ENCODE assay signal across 8 cellular contexts in the genomic region with DNA sequence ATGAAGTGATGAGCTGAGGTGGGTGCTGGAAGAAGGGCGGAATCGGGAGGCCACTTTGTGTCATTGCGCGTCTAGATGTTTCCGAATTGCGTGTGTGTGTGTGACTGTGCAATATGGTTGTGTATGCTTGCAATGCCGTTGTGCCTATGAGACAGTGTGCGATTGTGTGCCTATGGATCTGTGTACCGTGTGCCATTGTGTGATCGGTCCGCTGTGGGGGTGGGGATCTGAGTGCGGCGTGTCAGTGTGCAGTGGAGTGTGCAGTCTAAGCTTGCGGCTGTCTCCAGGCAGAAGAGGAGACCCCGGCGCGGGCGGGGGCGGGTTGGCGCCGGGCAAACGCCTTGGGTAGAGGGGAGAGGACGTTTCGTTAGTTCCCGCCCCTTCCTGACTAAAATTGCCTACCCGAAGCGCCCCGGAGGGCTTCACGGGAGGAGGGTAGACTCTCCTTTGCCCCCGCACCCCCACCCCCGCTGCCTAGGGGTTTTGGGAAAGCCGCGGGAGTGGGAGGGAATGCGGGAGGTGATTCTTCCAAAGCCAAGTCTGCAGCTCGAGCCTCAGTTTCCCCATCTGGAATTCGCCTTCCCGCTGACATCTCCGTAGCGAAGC. TPM values are rescaled to one million over a fixed set of nuclear protein-coding genes. Genes with fewer than 3 reads are reported as not detected.
DNase-seq lines count a peak whose midpoint lies in the region; ATAC-seq and TF ChIP-seq lines count a peak whose summit lies in the region.

No MANE protein-coding gene starts in this region.

- H3K4me2 ChIP-seq in skeletal muscle satellite cell (ENCODE audit: low read length) = peak overlapping the region; percentile 93

- TF ChIP-seq CTCF in GM10266 (IDR thresholded peaks at IDR 0.05; ENCODE audit: control insufficient read depth, insufficient read depth, low read depth, missing control alignments) = no peak
- no peak for TF ChIP-seq CTCF in RWPE2 (IDR thresholded peaks at IDR 0.05; ENCODE audit: poor library complexity, severe bottlenecking)
- TF ChIP-seq CTCF in brain (conservative IDR thresholded peaks at IDR 0.05) = no peak

- H3K27me3 Mint-ChIP-seq in brain = peaks cover 4% of the 10 kb centered on the region

- no peaks in the 10 kb centered on the region for H3K27me3 ChIP-seq in RWPE2 (ENCODE audit: insufficient read depth, poor library complexity, severe bottlenecking)
- H3K27me3 ChIP-seq in iPS-18a (ENCODE audit: control insufficient read depth, insufficient read depth, low read length) = no peaks in the 10 kb centered on the region
- no peaks in the 10 kb centered on the region for H3K27me3 ChIP-seq in skeletal muscle satellite cell (ENCODE audit: control insufficient read depth, insufficient read depth, low read length)

- H3K9me3 ChIP-seq in RWPE2 (ENCODE audit: severe bottlenecking) (no peaks in the 10 kb centered on the region), iPS-18a (ENCODE audit: control insufficient read depth, low read depth, low read length) (no peaks in the 10 kb centered on the region), skeletal muscle satellite cell (replicated peaks; ENCODE audit: low read length) (no peaks in the 10 kb centered on the region)

- peak overlapping the region in 4 of 5 experiments; percentile 98 to 99 (median 98) for H3K27ac Mint-ChIP-seq in brain

- peak overlapping the region; percentile 83 to 87 (median 85) for H3K4me3 Mint-ChIP-seq in brain

- DNase-seq in GM10266 (ENCODE audit: extremely low spot score) = peak; percentile 19
- DNase-seq in RWPE2 (ENCODE audit: low spot score) = no peak
- DNase-seq in KG1 (lab: John Stamatoyannopoulos, UW) = no peak
- DNase-seq in COLO829 (ENCODE audit: low spot score) = no peak

- H3K9me3 Mint-ChIP-seq in brain = peaks cover 0 to 8% (median 0%) of the 10 kb centered on the region in 5 experiments

- ATAC-seq in RWPE2 (ENCODE audit: low read depth) = no peak
- no peak for ATAC-seq in GM18498 (IDR thresholded peaks at IDR 0.05; ENCODE audit: unreplicated experiment)

- no peak overlapping the region for H3K4me3 ChIP-seq in RWPE2 (ENCODE audit: severe bottlenecking)
- peak overlapping the region; percentile 83 for H3K4me3 ChIP-seq in iPS-18a (ENCODE audit: low read length)
- peak overlapping the region; percentile 69 for H3K4me3 ChIP-seq in skeletal muscle satellite cell (ENCODE audit: low read length)

- H3K4me1 Mint-ChIP-seq in brain = peaks cover 93% of the 10 kb centered on the region

- H3K36me3 Mint-ChIP-seq in brain = peaks cover 50% of the 10 kb centered on the region

- peaks cover 40% of the 10 kb centered on the region for H3K36me3 ChIP-seq in RWPE2 (ENCODE audit: low read depth)
- H3K36me3 ChIP-seq in iPS-18a (ENCODE audit: control insufficient read depth, low read depth, low read length) = peaks cover 15% of the 10 kb centered on the region
- H3K36me3 ChIP-seq in skeletal muscle satellite cell (ENCODE audit: insufficient read depth, low read length) = peaks cover 20% of the 10 kb centered on the region

- H3K27ac ChIP-seq in RWPE2 (ENCODE audit: poor library complexity, severe bottlenecking) (peak overlapping the region; percentile 95), iPS-18a (ENCODE audit: low read length) (peak overlapping the region; percentile 98)

- H3K4me1 ChIP-seq in RWPE2 (ENCODE audit: insufficient read depth, poor library complexity, severe bottlenecking) = peaks cover 45% of the 10 kb centered on the region
- peaks cover 26% of the 10 kb centered on the region for H3K4me1 ChIP-seq in iPS-18a (ENCODE audit: control insufficient read depth, low read depth, low read length)
- peaks cover 77% of the 10 kb centered on the region for H3K4me1 ChIP-seq in skeletal muscle satellite cell (ENCODE audit: control insufficient read depth, insufficient read depth, low read length)

- peak overlapping the region; percentile 81 for H3K9ac ChIP-seq in iPS-18a (ENCODE audit: low read length)
- peak overlapping the region; percentile 85 for H3K9ac ChIP-seq in skeletal muscle satellite cell (ENCODE audit: low read depth, low read length)

RNA-seq across cellular contexts. Expression of a gene that starts 24.2 kb away (rescaled TPM):
- polyA plus RNA-seq in brain (ENCODE audit: insufficient read depth, low read depth, low replicate concordance) = 4.3 TPM
- total RNA-seq in skeletal muscle satellite cell (2012; rRNA removed) = 2.0 and 3.3 TPM in 2 replicates

RNA-seq across cellular contexts. Expression of a gene that starts 28.3 kb away (rescaled TPM):
- 31.8 TPM for polyA plus RNA-seq in brain (ENCODE audit: insufficient read depth, low read depth, low replicate concordance)
- total RNA-seq in skeletal muscle satellite cell (2012; rRNA removed) = 1.1 and 1.3 TPM in 2 replicates

RNA-seq across cellular contexts. Expression of a gene that starts 37.4 kb away (rescaled TPM):
- polyA plus RNA-seq in brain (ENCODE audit: insufficient read depth, low read depth, low replicate concordance) = 246 TPM
- total RNA-seq in skeletal muscle satellite cell (2012; rRNA removed) = 30.9 and 44.6 TPM in 2 replicates
